Comparison of ENCODE assay signal across 10 cellular contexts in the genomic region with DNA sequence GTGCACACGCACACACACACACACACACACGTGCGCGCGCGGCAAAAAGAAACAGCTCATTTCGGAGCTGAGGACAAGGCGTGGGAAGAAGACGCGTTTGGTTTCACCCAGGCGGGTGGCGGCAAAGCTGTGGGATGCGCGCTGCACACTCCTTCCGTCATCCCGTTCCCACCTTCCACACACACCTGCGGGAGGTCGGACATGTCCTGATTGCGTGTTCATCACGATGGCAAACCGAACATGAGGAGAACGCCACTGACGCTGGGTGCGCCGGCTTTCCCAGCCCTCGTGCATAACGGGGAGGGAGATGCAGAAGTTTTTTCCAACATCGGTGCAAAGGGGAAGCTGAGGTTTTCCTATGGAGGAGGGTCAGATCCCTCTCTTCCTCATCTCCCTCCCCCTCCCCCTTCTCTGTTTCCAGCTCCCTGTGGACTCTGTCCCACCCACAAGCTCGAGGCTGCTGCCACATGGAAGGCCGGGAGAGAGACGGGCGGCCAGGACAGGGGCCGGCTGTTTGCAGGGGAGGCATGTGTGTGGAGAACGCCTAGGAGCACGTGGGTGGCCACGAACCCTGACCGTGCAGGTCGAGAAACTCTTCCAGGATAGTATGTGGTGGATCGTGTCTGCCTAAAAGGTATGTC. TPM values are rescaled to one million over a fixed set of nuclear protein-coding genes. Genes with fewer than 3 reads are reported as not detected.
DNase-seq lines count a peak whose midpoint lies in the region; ATAC-seq and TF ChIP-seq lines count a peak whose summit lies in the region.
"Had no signal": no experiment of that assay in that cellular context is flagged by ENCODE, and none has a peak within 500 bp of the region (broad histone marks: within the 10 kb centered on the region; RNA-seq: fewer than 3 reads in every experiment).

No MANE protein-coding gene starts in this region.

- no peaks in the 10 kb centered on the region for H3K79me2 ChIP-seq in neural progenitor cell (ENCODE audit: low read depth)

- H3K36me3 ChIP-seq in right atrium auricular region (no peaks in the 10 kb centered on the region), neural progenitor cell (no peaks in the 10 kb centered on the region)

- H3K27ac Mint-ChIP-seq in T-helper 1 cell treated with Interleukin-12 subunit alpha and Interleukin-12 subunit beta and Interleukin-4 antibody, amounts not matched to agents 30 μg/mL and 1 μg/mL, for 36 hours, result no peak overlapping the region
- peak overlapping the region; percentile 63 for H3K27ac Mint-ChIP-seq in activated CD8-positive, alpha-beta memory T cell treated with anti-CD3 and anti-CD28 coated beads, Interleukin-2, amount 10 ng/mL, durations not matched to agents 7 days and 5 days
- H3K27ac Mint-ChIP-seq in neural progenitor cell, result no peak overlapping the region

- no peak overlapping the region for H3K4me3 ChIP-seq in right atrium auricular region
- no peak overlapping the region for H3K4me3 ChIP-seq in skin epidermis
- no peak overlapping the region for H3K4me3 ChIP-seq in neural progenitor cell

- no peak overlapping the region for H2AFZ ChIP-seq in neural progenitor cell (replicated peaks)

- ATAC-seq in activated CD8-positive, alpha-beta memory T cell treated with anti-CD3 and anti-CD28 coated beads, Interleukin-2, amount 10 ng/mL, durations not matched to agents 7 days and 5 days, result no peak
- ATAC-seq in HG03469 (IDR thresholded peaks at IDR 0.05; ENCODE audit: unreplicated experiment), result no peak

- H3K27me3 Mint-ChIP-seq in T-helper 1 cell treated with Interleukin-12 subunit alpha and Interleukin-12 subunit beta and Interleukin-4 antibody, amounts not matched to agents 30 μg/mL and 1 μg/mL, for 36 hours (ENCODE audit: low read depth), result no peaks in the 10 kb centered on the region
- no peaks in the 10 kb centered on the region for H3K27me3 Mint-ChIP-seq in activated CD8-positive, alpha-beta memory T cell treated with anti-CD3 and anti-CD28 coated beads, Interleukin-2, amount 10 ng/mL, durations not matched to agents 7 days and 5 days
- peaks cover 7% of the 10 kb centered on the region for H3K27me3 Mint-ChIP-seq in neural progenitor cell (ENCODE audit: insufficient read depth, low read depth)

- in situ Hi-C loops in GM13976 (cut with MboI; ENCODE audit: low sequenced_read_pairs, unreplicated experiment), result loop anchor here (25.0 kb wide), 1 partner anchor 625 kb away; the partner anchor contains the start of gene ZNF516

- H3K9ac ChIP-seq in neural progenitor cell, result no peak overlapping the region

- DNase-seq in T-helper 1 cell (no peak), right atrium auricular region (ENCODE audit: low spot score) (no peak), GM13976 (ENCODE audit: low spot score) (no peak), neural progenitor cell (ENCODE audit: low spot score) (no peak)
- DNase-seq in activated CD8-positive, alpha-beta memory T cell treated with anti-CD3 and anti-CD28 coated beads, Interleukin-2, amount 10 ng/mL, durations not matched to agents 7 days and 5 days, result no peak
- DNase-seq: retina had no signal

- H4K20me1 ChIP-seq in neural progenitor cell (ENCODE audit: low read depth), result no peaks in the 10 kb centered on the region

- H3K9me3 ChIP-seq in right atrium auricular region (no peaks in the 10 kb centered on the region), neural progenitor cell (ENCODE audit: low read depth) (no peaks in the 10 kb centered on the region)

- CTCF ChIA-PET in activated CD8-positive, alpha-beta memory T cell treated with anti-CD3 and anti-CD28 coated beads, Interleukin-2, amount 10 ng/mL, durations not matched to agents 7 days and 5 days (lab: Charles Lee), result no interaction called here

- TF ChIP-seq CTCF in right atrium auricular region (IDR thresholded peaks at IDR 0.05) (no peak), GM13976 (IDR thresholded peaks at IDR 0.05; ENCODE audit: borderline replicate concordance, control extremely low read depth, extremely low read depth, insufficient read depth, missing control alignments) (no peak), neural progenitor cell (IDR thresholded peaks at IDR 0.05) (no peak)

- H3K4me2 ChIP-seq in neural progenitor cell, result no peak overlapping the region

- no peaks in the 10 kb centered on the region for H3K9me3 Mint-ChIP-seq in T-helper 1 cell treated with Interleukin-12 subunit alpha and Interleukin-12 subunit beta and Interleukin-4 antibody, amounts not matched to agents 30 μg/mL and 1 μg/mL, for 36 hours
- no peaks in the 10 kb centered on the region for H3K9me3 Mint-ChIP-seq in activated CD8-positive, alpha-beta memory T cell treated with anti-CD3 and anti-CD28 coated beads, Interleukin-2, amount 10 ng/mL, durations not matched to agents 7 days and 5 days (ENCODE audit: low read depth)
- no peaks in the 10 kb centered on the region for H3K9me3 Mint-ChIP-seq in neural progenitor cell

- H3K4me1 Mint-ChIP-seq in T-helper 1 cell treated with Interleukin-12 subunit alpha and Interleukin-12 subunit beta and Interleukin-4 antibody, amounts not matched to agents 30 μg/mL and 1 μg/mL, for 36 hours (ENCODE audit: low read depth), result peaks cover 80% of the 10 kb centered on the region
- peaks cover 79% of the 10 kb centered on the region for H3K4me1 Mint-ChIP-seq in activated CD8-positive, alpha-beta memory T cell treated with anti-CD3 and anti-CD28 coated beads, Interleukin-2, amount 10 ng/mL, durations not matched to agents 7 days and 5 days
- H3K4me1 Mint-ChIP-seq in neural progenitor cell, result peaks cover 22% of the 10 kb centered on the region

- peaks cover 37% of the 10 kb centered on the region for H3K36me3 Mint-ChIP-seq in T-helper 1 cell treated with Interleukin-12 subunit alpha and Interleukin-12 subunit beta and Interleukin-4 antibody, amounts not matched to agents 30 μg/mL and 1 μg/mL, for 36 hours (ENCODE audit: low read depth)
- peaks cover 43% of the 10 kb centered on the region for H3K36me3 Mint-ChIP-seq in activated CD8-positive, alpha-beta memory T cell treated with anti-CD3 and anti-CD28 coated beads, Interleukin-2, amount 10 ng/mL, durations not matched to agents 7 days and 5 days
- no peaks in the 10 kb centered on the region for H3K36me3 Mint-ChIP-seq in neural progenitor cell

- peak overlapping the region; percentile 9 for H3K4me3 Mint-ChIP-seq in T-helper 1 cell treated with Interleukin-12 subunit alpha and Interleukin-12 subunit beta and Interleukin-4 antibody, amounts not matched to agents 30 μg/mL and 1 μg/mL, for 36 hours
- no peak overlapping the region for H3K4me3 Mint-ChIP-seq in activated CD8-positive, alpha-beta memory T cell treated with anti-CD3 and anti-CD28 coated beads, Interleukin-2, amount 10 ng/mL, durations not matched to agents 7 days and 5 days
- no peak overlapping the region for H3K4me3 Mint-ChIP-seq in neural progenitor cell

- no peaks in the 10 kb centered on the region for H3K27me3 ChIP-seq in right atrium auricular region
- no peaks in the 10 kb centered on the region for H3K27me3 ChIP-seq in neural progenitor cell

- H3F3A ChIP-seq in neural progenitor cell (ENCODE audit: low read depth), result peaks cover 4% of the 10 kb centered on the region

- H3K4me1 ChIP-seq in right atrium auricular region (peaks cover 0 to 70% of the 10 kb centered on the region in 2 donors), neural progenitor cell (peaks cover 11% of the 10 kb centered on the region)

- H3K27ac ChIP-seq in right atrium auricular region (peak overlapping the region; percentile 91 to 98), skin epidermis (peak overlapping the region in 16 of 21 experiments; percentile 10 to 87 (median 76)), neural progenitor cell (no peak overlapping the region)
- H3K27ac ChIP-seq: 22Rv1 had no signal

RNA-seq across cellular contexts. Expression of gene MBP, which starts 20.3 kb away (rescaled TPM):
- total RNA-seq in activated CD8-positive, alpha-beta memory T cell treated with anti-CD3 and anti-CD28 coated beads, Interleukin-2, amount 10 ng/mL, durations not matched to agents 7 days and 5 days, result 100 to 1,000 TPM in 1 of 2 experiments, 10 to 100 TPM in 1; 94.7 to 101 TPM
- total RNA-seq in right atrium auricular region (10 to 100 TPM; 15.4 to 15.8 TPM), neural progenitor cell (ENCODE audit: low replicate concordance) (0.64 and 2.1 TPM in 2 replicates)
